ENCODE assay signal across 13 cellular contexts in the genomic region with DNA sequence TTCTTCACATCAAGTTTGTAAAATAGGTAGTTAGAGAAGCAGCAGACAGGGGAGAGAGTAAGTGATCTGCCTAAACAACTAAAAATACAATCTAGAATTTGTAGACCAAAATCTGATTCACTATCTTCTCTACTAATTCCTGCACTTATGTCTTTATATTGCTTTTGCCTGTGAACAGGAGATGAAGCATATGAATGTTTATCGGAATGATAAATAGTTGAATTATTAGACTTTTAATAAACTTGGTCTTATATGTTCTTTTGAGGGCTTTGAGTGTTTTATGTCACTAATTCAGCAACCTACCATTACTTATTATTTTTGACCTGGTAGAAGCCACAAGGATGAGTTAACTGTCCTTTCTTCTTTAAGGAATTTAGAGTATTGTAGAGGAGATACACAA.
DNase-seq lines count a peak whose midpoint lies in the region; TF ChIP-seq lines count a peak whose summit lies in the region.
"Had no signal": no experiment of that assay in that cellular context is flagged by ENCODE, and none has a peak within 500 bp of the region (broad histone marks: within the 10 kb centered on the region; RNA-seq: fewer than 3 reads in every experiment).

No MANE protein-coding gene starts in this region.

- H3K27me3 ChIP-seq in BLaER1 treated with 17β-estradiol and CSF1 and Interleukin-3, amounts not matched to agents 10 nM and 100 nM: no peaks in the 10 kb centered on the region
- no peaks in the 10 kb centered on the region for H3K27me3 ChIP-seq in muscle layer of duodenum (ENCODE audit: low read depth, low read length)
- H3K27me3 ChIP-seq: body of pancreas had no signal

- H4K20me1 ChIP-seq in BLaER1 treated with 17β-estradiol and CSF1 and Interleukin-3, amounts not matched to agents 10 nM and 100 nM: peaks cover 8 to 70% (median 34%) of the 10 kb centered on the region in 11 experiments; a peak in 14 of 22 replicates

- DNase-seq in coronary artery (ENCODE audit: low spot score) (no peak), NCI-H2081 (lab: John Stamatoyannopoulos, UW) (no peak), NCI-H2171 treated with DMSO at 0.1 percent for 48 hours (lab: John Stamatoyannopoulos, UW) (no peak)
- no peak for DNase-seq in activated CD4-positive, CD25-positive, alpha-beta regulatory T cell (lab: John Stamatoyannopoulos, UW)
- DNase-seq in activated CD4-positive, alpha-beta T cell treated with anti-CD3 and anti-CD28 coated beads, Interleukin-2, amount 50 U/mL, for 48 hours: no peak
- DNase-seq: activated CD4-positive, alpha-beta T cell treated with anti-CD3 and anti-CD28 coated beads for 48 hours; body of pancreas; C1 segment of cervical spinal cord; stimulated activated naive CD8-positive, alpha-beta T cell treated with anti-CD3 and anti-CD28 coated beads, Interleukin-15, amount 100 ng/mL, for 72 hours; T-helper 1 cell had no signal

- H3K4me1 ChIP-seq in BLaER1 treated with 17β-estradiol and CSF1 and Interleukin-3, amounts not matched to agents 10 nM and 100 nM: peaks cover 20 to 34% (median 28%) of the 10 kb centered on the region in 10 experiments
- peaks cover 5 to 27% of the 10 kb centered on the region in 2 donors for H3K4me1 ChIP-seq in muscle layer of duodenum (ENCODE audit: control insufficient read depth in 1 of 2, insufficient read depth in 2 of 2, low read length in 2 of 2)

- H3K9ac ChIP-seq in BLaER1 treated with 17β-estradiol and CSF1 and Interleukin-3, amounts not matched to agents 10 nM and 100 nM: peak overlapping the region; percentile 91 to 99 (median 95); a peak in 21 of 22 replicates

- peak overlapping the region; percentile 80 to 96 (median 88); a peak in 18 of 20 replicates for H3K4me3 ChIP-seq in BLaER1 treated with 17β-estradiol and CSF1 and Interleukin-3, amounts not matched to agents 10 nM and 100 nM
- peak overlapping the region; percentile 95 for H3K4me3 ChIP-seq in coronary artery
- peak overlapping the region; percentile 78 to 85 for H3K4me3 ChIP-seq in muscle layer of duodenum (ENCODE audit: low read depth in 1 of 2, low read length in 2 of 2)
- H3K4me3 ChIP-seq: body of pancreas had no signal

- peaks cover 30 to 47% (median 42%) of the 10 kb centered on the region in 11 experiments for H3K36me3 ChIP-seq in BLaER1 treated with 17β-estradiol and CSF1 and Interleukin-3, amounts not matched to agents 10 nM and 100 nM
- H3K36me3 ChIP-seq in KOPT-K1 (ENCODE audit: insufficient read depth, low read length) (peaks cover 32% of the 10 kb centered on the region), muscle layer of duodenum (ENCODE audit: control insufficient read depth in 1 of 2, insufficient read depth in 2 of 2, low read length in 2 of 2) (no peaks in the 10 kb centered on the region)

- H3K9me3 ChIP-seq in BLaER1 treated with 17β-estradiol and CSF1 and Interleukin-3, amounts not matched to agents 10 nM and 100 nM (replicated peaks in 1 of 11): peaks cover 18 to 36% (median 32%) of the 10 kb centered on the region in 11 experiments
- H3K9me3 ChIP-seq in KOPT-K1 (ENCODE audit: insufficient read depth, low read length, poor library complexity, severe bottlenecking) (peaks cover 1% of the 10 kb centered on the region), muscle layer of duodenum (ENCODE audit: control insufficient read depth in 1 of 2, low read length in 2 of 2) (no peaks in the 10 kb centered on the region)
- H3K9me3 ChIP-seq: body of pancreas had no signal

- peak overlapping the region; percentile 78 to 94 (median 87) for H3K4me2 ChIP-seq in BLaER1 treated with 17β-estradiol and CSF1 and Interleukin-3, amounts not matched to agents 10 nM and 100 nM

- peak overlapping the region in 5 of 11 experiments; percentile 35 to 97 (median 94); a peak in 3 of 22 replicates for H3K27ac ChIP-seq in BLaER1 treated with 17β-estradiol and CSF1 and Interleukin-3, amounts not matched to agents 10 nM and 100 nM
- H3K27ac ChIP-seq in KOPT-K1 (ENCODE audit: low read depth, low read length, poor library complexity, severe bottlenecking) (peak overlapping the region; percentile 22), coronary artery (no peak overlapping the region), muscle layer of duodenum (ENCODE audit: low read length) (no peak overlapping the region)
- H3K27ac ChIP-seq: body of pancreas had no signal

- no peak for TF ChIP-seq CTCF in coronary artery (IDR thresholded peaks at IDR 0.05)
